ENCODE assay signal across 8 cellular contexts in the genomic region with DNA sequence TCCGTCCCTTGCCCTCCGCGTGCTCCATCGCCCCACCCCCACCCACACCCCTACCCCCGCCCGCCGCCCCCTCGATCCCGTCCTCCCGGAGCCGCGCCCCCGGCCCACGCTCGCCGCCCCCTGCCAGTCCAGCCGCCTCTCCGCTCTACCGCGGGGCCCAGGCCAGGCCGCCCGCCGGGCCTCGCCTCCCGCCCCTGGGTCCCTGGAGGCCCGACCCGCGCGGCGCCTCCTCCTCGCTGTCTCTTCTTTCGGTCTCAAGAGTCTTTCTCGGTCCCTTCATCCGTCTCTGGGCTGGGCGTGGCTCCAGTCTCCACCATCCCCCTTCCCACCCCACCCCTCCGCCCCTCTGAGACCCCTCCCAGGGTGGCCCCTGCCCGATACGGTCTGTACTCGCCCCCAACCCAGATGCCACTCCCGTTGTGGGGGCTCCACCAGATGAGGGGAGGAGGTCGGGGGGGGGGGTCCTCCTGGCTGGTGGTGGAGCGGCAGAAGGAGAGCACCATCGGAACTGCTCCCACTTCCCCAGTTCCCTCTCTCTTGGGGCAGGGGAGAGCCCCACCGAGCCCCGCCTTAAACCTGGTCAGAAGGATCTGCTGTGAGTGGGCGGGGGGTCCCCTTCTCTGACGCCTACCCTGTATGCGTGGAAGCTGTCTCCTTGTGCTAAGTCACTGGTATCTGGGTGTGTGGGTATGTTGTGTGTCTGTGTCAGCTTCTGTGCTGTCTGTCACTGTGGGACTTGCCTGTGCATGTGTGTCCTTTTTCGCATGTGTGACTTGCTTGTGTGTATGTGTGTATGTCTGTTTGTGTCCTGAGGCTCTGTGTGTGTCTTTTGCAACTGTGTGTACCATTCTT. TPM values are rescaled to one million over a fixed set of nuclear protein-coding genes. Genes with fewer than 3 reads are reported as not detected.
DNase-seq lines count a peak whose midpoint lies in the region; ATAC-seq and TF ChIP-seq lines count a peak whose summit lies in the region.

No MANE protein-coding gene starts in this region.

- H3K27ac ChIP-seq in 22Rv1 (peak overlapping the region; percentile 94), heart left ventricle (peak overlapping the region in 11 of 12 donors; percentile 50 to 92 (median 84))

- H3K4me3 ChIP-seq in NT2/D1 (ENCODE audit: insufficient read length, low read depth) (peak overlapping the region; percentile 83), heart left ventricle (peak overlapping the region; percentile 39 to 98 (median 88))

- DNase-seq in NT2/D1 (ENCODE audit: low read depth, low spot score) (no peak), heart left ventricle (peak in 4 of 5 donors; percentile 46 to 67 (median 51)), sciatic nerve (ENCODE audit: low spot score) (no peak), NCI-H524 treated with DMSO at 0.1 percent for 48 hours (lab: John Stamatoyannopoulos, UW) (no peak), amniotic stem cell (lab: John Stamatoyannopoulos, UW) (no peak)
- DNase-seq in activated T-helper 9 cell treated with anti-CD3 and anti-CD28 coated beads, Interleukin-2, amount 50 U/mL, for 16 hours (ENCODE audit: low read depth) = peak; percentile 34

- peak overlapping the region; percentile 94 for H3K9ac ChIP-seq in NT2/D1 (ENCODE audit: insufficient read length, low read depth)

- ATAC-seq in GM19023 (IDR thresholded peaks at IDR 0.05; ENCODE audit: unreplicated experiment) (peak; percentile 25), heart left ventricle (peak in 1 of 4 donors; percentile 6), sciatic nerve (peak; percentile 8)

- TF ChIP-seq POLR2A in heart left ventricle (IDR thresholded peaks at IDR 0.05) = no peak

- 16 to 20% (median 17%) methylated on average over 30 to 49 of the region's 49 CpGs for WGBS in heart left ventricle, 4 donors

- H3K36me3 ChIP-seq in NT2/D1 (ENCODE audit: insufficient read depth, insufficient read length, low read length) = peaks cover 16% of the 10 kb centered on the region
- no peaks in the 10 kb centered on the region for H3K36me3 ChIP-seq in heart left ventricle

- TF ChIP-seq CTCF in 22Rv1 (IDR thresholded peaks at IDR 0.05) (no peak), heart left ventricle (IDR thresholded peaks at IDR 0.05) (no peak)

- H3K9me3 ChIP-seq in NT2/D1 (ENCODE audit: insufficient read depth, low read length) (no peaks in the 10 kb centered on the region), heart left ventricle (no peaks in the 10 kb centered on the region)

- intact Hi-C loops in heart left ventricle (cut with DNase I) = loop anchor here in 5 of 10 donors (2.0 to 5.0 kb wide), 3 partner anchors 31 to 40 kb away; partner anchors contain the start of gene RFT1 (in 2 of the 5)
- intact Hi-C loops in sciatic nerve (cut with DNase I) = no loop called here

- H3K27me3 ChIP-seq in NT2/D1 (ENCODE audit: insufficient read depth, insufficient read length) = no peaks in the 10 kb centered on the region
- no peaks in the 10 kb centered on the region for H3K27me3 ChIP-seq in heart left ventricle

- H3K4me1 ChIP-seq in NT2/D1 (ENCODE audit: insufficient read depth, insufficient read length) = peaks cover 23% of the 10 kb centered on the region
- peaks cover 10 to 74% (median 30%) of the 10 kb centered on the region in 12 donors for H3K4me1 ChIP-seq in heart left ventricle

RNA-seq across cellular contexts. Expression of gene PRKCD, which starts 1.0 kb away (rescaled TPM):
- 10 to 100 TPM in 6 of 9 donors, 1 to 10 TPM in 3; 5.3 to 44.5 (median 11.6) TPM for total RNA-seq in heart left ventricle
- polyA plus RNA-seq in heart left ventricle = 10 to 100 TPM in 1 of 2 donors, 1 to 10 TPM in 1; 7.8 to 13.4 TPM
- 30.3 TPM for total RNA-seq in sciatic nerve

RNA-seq across cellular contexts. Expression of gene RFT1, which starts 31.8 kb away (rescaled TPM):
- total RNA-seq in heart left ventricle (10 to 100 TPM in 3 of 9 donors, 1 to 10 TPM in 6; 5.4 to 16.2 (median 8.8) TPM), sciatic nerve (21.3 TPM)
- 1 to 10 TPM; 5.0 to 9.3 TPM for polyA plus RNA-seq in heart left ventricle

Comparison
In these comparisons a context has a peak if more than half of its experiments do, and no peak if none do; other contexts are left out.
1. DNase-seq: peak in activated T-helper 9 cell treated with anti-CD3 and anti-CD28 coated beads, Interleukin-2, amount 50 U/mL, for 16 hours (single experiment) and heart left ventricle (4 of 5); none in NT2/D1 (single experiment), sciatic nerve (single experiment), NCI-H524 treated with DMSO at 0.1 percent for 48 hours (single experiment) and amniotic stem cell (single experiment).